ENCODE assay signal across 16 cellular contexts in genomic region chr22:27875951-27876350, GRCh38. TPM values are rescaled to one million over a fixed set of nuclear protein-coding genes. Genes with fewer than 3 reads are reported as not detected.
DNase-seq lines count a peak whose midpoint lies in the region; ATAC-seq and TF ChIP-seq lines count a peak whose summit lies in the region.
"Had no signal": no experiment of that assay in that cellular context is flagged by ENCODE, and none has a peak within 500 bp of the region (broad histone marks: within the 10 kb centered on the region; RNA-seq: fewer than 3 reads in every experiment).

No MANE protein-coding gene starts in this region.

- H3K4me3 ChIP-seq in rectal smooth muscle tissue (ENCODE audit: low read length), result no peak overlapping the region
- H3K4me3 ChIP-seq: ovary, skin epidermis had no signal

- H3K36me3 Mint-ChIP-seq in activated CD4-positive, alpha-beta T cell treated with anti-CD3 and anti-CD28 coated beads, Interleukin-2, amount 10 ng/mL, durations not matched to agents 24 days and 14 days (ENCODE audit: low read depth), result peaks cover 34% of the 10 kb centered on the region
- H3K36me3 Mint-ChIP-seq in T-cell (peaks cover 28% of the 10 kb centered on the region), chondrocyte (ENCODE audit: low read depth) (peaks cover 6% of the 10 kb centered on the region)

- peaks cover 35% of the 10 kb centered on the region for H3K4me1 Mint-ChIP-seq in activated CD4-positive, alpha-beta T cell treated with anti-CD3 and anti-CD28 coated beads, Interleukin-2, amount 10 ng/mL, durations not matched to agents 24 days and 14 days
- peaks cover 40 to 46% (median 41%) of the 10 kb centered on the region in 3 donors for H3K4me1 Mint-ChIP-seq in T-cell
- H3K4me1 Mint-ChIP-seq in chondrocyte (ENCODE audit: low read depth), result peaks cover 89% of the 10 kb centered on the region

- POLR2A ChIA-PET in T-cell (lab: Charles Lee), result no interaction called here

- peak; percentile 60 to 91 (median 78) for ATAC-seq in T-cell (replicated peaks in 1 of 4)
- no peak for ATAC-seq in GM18519 (IDR thresholded peaks at IDR 0.05; ENCODE audit: low FRiP score, unreplicated experiment)
- no peak for ATAC-seq in GM21717 (IDR thresholded peaks at IDR 0.05; ENCODE audit: unreplicated experiment)

- H3K9me3 Mint-ChIP-seq in activated CD4-positive, alpha-beta T cell treated with anti-CD3 and anti-CD28 coated beads, Interleukin-2, amount 10 ng/mL, durations not matched to agents 24 days and 14 days, result no peaks in the 10 kb centered on the region
- H3K9me3 Mint-ChIP-seq in T-cell (no peaks in the 10 kb centered on the region), chondrocyte (ENCODE audit: low read depth) (no peaks in the 10 kb centered on the region)

- H3K27ac ChIP-seq in rectal smooth muscle tissue (ENCODE audit: low read depth, low read length), result peak overlapping the region; percentile 38
- H3K27ac ChIP-seq: C4-2B, skin epidermis had no signal

- no peaks in the 10 kb centered on the region for H3K36me3 ChIP-seq in rectal smooth muscle tissue (ENCODE audit: control insufficient read depth, insufficient read depth, low read length)
- H3K36me3 ChIP-seq: ovary had no signal

- H3K4me3 Mint-ChIP-seq in activated CD4-positive, alpha-beta T cell treated with anti-CD3 and anti-CD28 coated beads, Interleukin-2, amount 10 ng/mL, durations not matched to agents 24 days and 14 days, result no peak overlapping the region
- no peak overlapping the region for H3K4me3 Mint-ChIP-seq in T-cell
- no peak overlapping the region for H3K4me3 Mint-ChIP-seq in chondrocyte (ENCODE audit: unreplicated experiment)

- no peaks in the 10 kb centered on the region for H3K27me3 ChIP-seq in rectal smooth muscle tissue (ENCODE audit: control insufficient read depth, insufficient read depth, low read length)
- H3K27me3 ChIP-seq: ovary had no signal

- peak; percentile 63 for DNase-seq in activated CD4-positive, alpha-beta T cell treated with anti-CD3 and anti-CD28 coated beads, Interleukin-2, amount 10 ng/mL, durations not matched to agents 24 days and 14 days
- DNase-seq in activated CD4-positive, alpha-beta T cell treated with anti-CD3 and anti-CD28 coated beads for 1 hour, result no peak
- DNase-seq in T-cell, result peak in 16 of 34 experiments; percentile 3 to 28 (median 14)
- DNase-seq in chondrocyte (ENCODE audit: low spot score), result no peak
- no peak for DNase-seq in activated CD4-positive, CD25-positive, alpha-beta regulatory T cell (lab: John Stamatoyannopoulos, UW)
- DNase-seq: effector CD8-positive, alpha-beta T cell; KBM-7; kidney glomerular epithelial cell; NCI-H1048; ovary; stimulated activated CD4-positive, alpha-beta T cell treated with anti-CD3 and anti-CD28 coated beads, Interleukin-4, amount 100 ng/mL, for 4 hours had no signal

- no peak overlapping the region for H3K9ac ChIP-seq in rectal smooth muscle tissue (ENCODE audit: low read length)

- peaks cover 70% of the 10 kb centered on the region for H3K4me1 ChIP-seq in rectal smooth muscle tissue (ENCODE audit: control insufficient read depth, insufficient read depth, low read length)

- peak overlapping the region; percentile 43 for H3K27ac Mint-ChIP-seq in activated CD4-positive, alpha-beta T cell treated with anti-CD3 and anti-CD28 coated beads, Interleukin-2, amount 10 ng/mL, durations not matched to agents 24 days and 14 days
- H3K27ac Mint-ChIP-seq in T-cell (peak overlapping the region in 1 of 2 donors; percentile 1), chondrocyte (ENCODE audit: unreplicated experiment) (peak overlapping the region; percentile 43)

- no peaks in the 10 kb centered on the region for H3K27me3 Mint-ChIP-seq in activated CD4-positive, alpha-beta T cell treated with anti-CD3 and anti-CD28 coated beads, Interleukin-2, amount 10 ng/mL, durations not matched to agents 24 days and 14 days
- H3K27me3 Mint-ChIP-seq in T-cell (no peaks in the 10 kb centered on the region), chondrocyte (ENCODE audit: low read depth) (no peaks in the 10 kb centered on the region)

- CTCF ChIA-PET in T-cell (lab: Charles Lee), result interaction anchor here in 1 of 2 donors (0.7 to 1.0 kb wide), 3 partner anchors 11 to 1197 kb away, joined by 3 to 4 read pairs (median 3); no protein-coding TSS in a partner anchor

- TF ChIP-seq CTCF in chondrocyte (IDR thresholded peaks at IDR 0.05), result no peak

- intact Hi-C loops in activated CD4-positive, alpha-beta T cell treated with anti-CD3 and anti-CD28 coated beads, Interleukin-2, amount 10 ng/mL, durations not matched to agents 24 days and 14 days (cut with micrococcal nuclease), result no loop called here

RNA-seq across cellular contexts. Expression of gene PITPNB, which starts 43.1 kb away (rescaled TPM):
- total RNA-seq in activated CD4-positive, alpha-beta T cell treated with anti-CD3 and anti-CD28 coated beads, Interleukin-2, amount 10 ng/mL, durations not matched to agents 24 days and 14 days, result 148 TPM in 2 replicates
- total RNA-seq in T-cell (10 to 100 TPM; 58.3 to 67.2 (median 65.9) TPM), chondrocyte (77.9 to 95.8 TPM (median 78.7 TPM) in 3 replicates)

Comparison
In these comparisons a context has a peak if more than half of its experiments do, and no peak if none do; other contexts are left out.
1. ATAC-seq: peak in T-cell (4 of 4); none in GM18519 (single experiment) and GM21717 (single experiment).